8 cellular contexts compared by ENCODE assay signal in the genomic region with DNA sequence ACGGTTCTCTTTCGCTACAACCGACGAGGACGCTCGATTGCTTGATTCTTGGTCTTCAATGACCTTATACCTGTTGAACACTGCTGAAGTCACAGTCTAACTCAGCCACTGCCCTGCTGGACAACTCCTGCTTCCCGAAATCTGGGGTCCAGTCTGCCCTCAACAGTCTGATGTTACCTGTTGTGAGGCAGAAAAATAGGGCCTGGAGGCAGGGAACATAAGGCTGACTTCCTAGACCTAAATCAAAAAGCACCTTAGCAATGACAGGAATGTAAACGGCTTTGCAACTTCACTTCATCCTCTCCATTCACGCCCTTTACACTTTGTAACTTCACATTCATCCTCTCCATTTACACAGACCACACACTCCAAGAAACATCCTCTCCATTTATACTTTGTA. TPM values are rescaled to one million over a fixed set of nuclear protein-coding genes. Genes with fewer than 3 reads are reported as not detected.
A peak's percentile ranks its signal among the peaks of the same experiment; 100 is the strongest.
DNase-seq lines count a peak whose midpoint lies in the region; ATAC-seq and TF ChIP-seq lines count a peak whose summit lies in the region.

No MANE protein-coding gene starts in this region.

- intact Hi-C loops in heart left ventricle (cut with DNase I) (loop anchor here (1.0 to 10.0 kb wide), 6 partner anchors 75 to 836 kb away; no protein-coding TSS in a partner anchor), Right ventricle myocardium superior (cut with DNase I) (loop anchor here (2.0 kb wide), 1 partner anchor 76 kb away; no protein-coding TSS in a partner anchor), body of pancreas (cut with DNase I) (no loop called here), vagina (cut with DNase I) (no loop called here), posterior vena cava (cut with DNase I) (loop anchor here in 1 of 2 donors (10.0 kb wide), 1 partner anchor 76 kb away; no protein-coding TSS in a partner anchor)

- H3K27me3 ChIP-seq in heart left ventricle (no peaks in the 10 kb centered on the region), body of pancreas (no peaks in the 10 kb centered on the region), lung (ENCODE audit: control insufficient read depth, insufficient read depth) (no peaks in the 10 kb centered on the region), vagina (no peaks in the 10 kb centered on the region)

- WGBS in heart left ventricle, 4 donors: 5 to 8% (median 7%) methylated on average over 9 of the region's 9 CpGs
- 13 to 16% methylated on average over 9 of the region's 9 CpGs for WGBS in body of pancreas, 2 donors
- 10 to 12% methylated on average over 9 of the region's 9 CpGs for WGBS in lung, 2 donors

- TF ChIP-seq CTCF in heart left ventricle (IDR thresholded peaks at IDR 0.05) (no peak), body of pancreas (IDR thresholded peaks at IDR 0.05) (no peak), lung (IDR thresholded peaks at IDR 0.05; ENCODE audit: control extremely low read depth, extremely low read depth) (no peak), vagina (IDR thresholded peaks at IDR 0.05) (no peak)

- peak overlapping the region in 6 of 12 donors; percentile 46 to 81 (median 74) for H3K27ac ChIP-seq in heart left ventricle
- H3K27ac ChIP-seq in body of pancreas: peak overlapping the region in 2 of 4 donors; percentile 40 to 55
- H3K27ac ChIP-seq in lung (ENCODE audit: low read depth in 1 of 2, low read length in 1 of 2): peak overlapping the region in 1 of 2 donors; percentile 62
- H3K27ac ChIP-seq in vagina: peak overlapping the region; percentile 54

- TF ChIP-seq POLR2A in heart left ventricle (IDR thresholded peaks at IDR 0.05): no peak
- TF ChIP-seq POLR2A in body of pancreas (IDR thresholded peaks at IDR 0.05): no peak
- TF ChIP-seq POLR2A in vagina (IDR thresholded peaks at IDR 0.05): no peak

- H3K4me3 ChIP-seq in heart left ventricle: peak overlapping the region; percentile 60 to 93 (median 80)
- peak overlapping the region in 1 of 2 donors; percentile 42 for H3K4me3 ChIP-seq in body of pancreas
- H3K4me3 ChIP-seq in lung: peak overlapping the region; percentile 67
- peak overlapping the region; percentile 89 to 94 for H3K4me3 ChIP-seq in vagina

- ATAC-seq in heart left ventricle: peak in 2 of 4 donors; percentile 1 to 2
- ATAC-seq in Right ventricle myocardium superior (ENCODE audit: poor library complexity): no peak
- peak; percentile 8 for ATAC-seq in body of pancreas
- no peak for ATAC-seq in lung (ENCODE audit: insufficient read depth, low FRiP score)

- DNase-seq in heart left ventricle (no peak), Right ventricle myocardium superior (no peak), body of pancreas (no peak), lung (ENCODE audit: low spot score) (no peak), vagina (ENCODE audit: extremely low spot score in 2 of 2) (no peak), NCI-H2107 (lab: John Stamatoyannopoulos, UW) (no peak), SIG-M5 treated with dmso at 0.1 percent for 504 hours (lab: John Stamatoyannopoulos, UW; ENCODE audit: unreplicated experiment) (no peak), posterior vena cava (ENCODE audit: low spot score) (no peak)

- H3K36me3 ChIP-seq in heart left ventricle: no peaks in the 10 kb centered on the region
- H3K36me3 ChIP-seq in body of pancreas (replicated peaks in 1 of 2; ENCODE audit: insufficient read depth in 1 of 2, low read depth in 2 of 2): no peaks in the 10 kb centered on the region
- H3K36me3 ChIP-seq in lung (ENCODE audit: control insufficient read depth in 2 of 2, insufficient read depth in 2 of 2, low read length in 2 of 2): no peaks in the 10 kb centered on the region
- H3K36me3 ChIP-seq in vagina: no peaks in the 10 kb centered on the region

- H3K9me3 ChIP-seq in heart left ventricle: no peaks in the 10 kb centered on the region
- no peaks in the 10 kb centered on the region for H3K9me3 ChIP-seq in body of pancreas
- H3K9me3 ChIP-seq in lung (ENCODE audit: control insufficient read depth in 2 of 2, insufficient read depth in 1 of 2, low read length in 1 of 2): no peaks in the 10 kb centered on the region
- H3K9me3 ChIP-seq in vagina: no peaks in the 10 kb centered on the region

- H3K4me1 ChIP-seq in heart left ventricle (peaks cover 0 to 31% (median 16%) of the 10 kb centered on the region in 12 donors), body of pancreas (peaks cover 28% of the 10 kb centered on the region), lung (ENCODE audit: control insufficient read depth in 2 of 2, insufficient read depth in 2 of 2, low read length in 2 of 2) (peaks cover 0 to 16% of the 10 kb centered on the region in 2 donors), vagina (peaks cover 41% of the 10 kb centered on the region)

RNA-seq across cellular contexts. Expression of gene GLTP, which starts 0.6 kb away (rescaled TPM):
- total RNA-seq in heart left ventricle: 10 to 100 TPM; 18.0 to 68.6 (median 25.1) TPM
- 10 to 100 TPM; 16.9 to 28.1 TPM for polyA plus RNA-seq in heart left ventricle
- total RNA-seq in Right ventricle myocardium superior: 18.6 TPM
- total RNA-seq in body of pancreas: 10 to 100 TPM; 21.1 to 27.8 TPM
- total RNA-seq in lung: 10 to 100 TPM; 35.5 to 49.2 TPM
- 10 to 100 TPM; 31.2 to 46.1 TPM for polyA plus RNA-seq in lung
- total RNA-seq in vagina: 158 TPM
- 10 to 100 TPM; 34.9 to 36.4 TPM for total RNA-seq in posterior vena cava

RNA-seq across cellular contexts. Expression of gene TCHP, which starts 19.1 kb away (rescaled TPM):
- total RNA-seq in heart left ventricle (10 to 100 TPM in 4 of 9 donors, 1 to 10 TPM in 5; 7.4 to 11.7 (median 8.9) TPM), Right ventricle myocardium superior (8.3 TPM), body of pancreas (10 to 100 TPM; 29.3 to 72.2 TPM), lung (10 to 100 TPM; 13.2 to 17.5 TPM), vagina (21.1 TPM), posterior vena cava (10 to 100 TPM in 1 of 2 donors, 1 to 10 TPM in 1; 9.3 to 13.8 TPM)
- polyA plus RNA-seq in heart left ventricle (10 to 100 TPM; 10.1 to 10.6 TPM), lung (10 to 100 TPM; 10.4 to 10.8 TPM)

RNA-seq across cellular contexts. Expression of gene TRPV4, which starts 47.7 kb away (rescaled TPM):
- total RNA-seq in heart left ventricle: 1 to 10 TPM in 2 of 9 donors, under 1 TPM in 6, not detected in 1; 0.17 to 3.9 (median 0.32) TPM
- polyA plus RNA-seq in heart left ventricle: under 1 TPM; 0.19 TPM
- 0.35 TPM for total RNA-seq in Right ventricle myocardium superior
- total RNA-seq in body of pancreas: 1 to 10 TPM; 5.2 to 6.3 TPM
- total RNA-seq in lung: 1 to 10 TPM; 2.1 to 6.5 TPM
- 1 to 10 TPM; 1.9 to 2.3 TPM for polyA plus RNA-seq in lung
- 5.6 TPM for total RNA-seq in vagina
- 1 to 10 TPM; 1.1 to 2.0 TPM for total RNA-seq in posterior vena cava

Comparison
In these comparisons a context has a peak if more than half of its experiments do, and no peak if none do; other contexts are left out.
1. intact Hi-C loops: an anchor here in heart left ventricle (1.0 to 10.0 kb wide) and Right ventricle myocardium superior (2.0 kb wide); none called in body of pancreas and vagina.